Comparison of ENCODE assay signal across 9 cellular contexts in genomic region chr15:68730491-68731317, GRCh38.
DNase-seq lines count a peak whose midpoint lies in the region; ATAC-seq and TF ChIP-seq lines count a peak whose summit lies in the region.
"Had no signal": no experiment of that assay in that cellular context is flagged by ENCODE, and none has a peak within 500 bp of the region (broad histone marks: within the 10 kb centered on the region; RNA-seq: fewer than 3 reads in every experiment).

No MANE protein-coding gene starts in this region.

- no peaks in the 10 kb centered on the region for H3K27me3 ChIP-seq in gastroesophageal sphincter
- H3K27me3 ChIP-seq: BLaER1 treated with 17β-estradiol and CSF1 and Interleukin-3, amounts not matched to agents 10 nM and 100 nM had no signal

- TF ChIP-seq CTCF in gastroesophageal sphincter (IDR thresholded peaks at IDR 0.05), result peak in 3 of 4 experiments; percentile 54 to 66 (median 58)

- no peak for TF ChIP-seq POLR2A in gastroesophageal sphincter (IDR thresholded peaks at IDR 0.05)

- ATAC-seq in gastroesophageal sphincter (peak; percentile 18), GM19324 (IDR thresholded peaks at IDR 0.05; ENCODE audit: low FRiP score, unreplicated experiment) (no peak)

- DNase-seq in DMS79 treated with DMSO at 0.1 percent for 48 hours (lab: John Stamatoyannopoulos, UW) (peak; percentile 38), DMS79 (lab: John Stamatoyannopoulos, UW) (no peak), occipital lobe (lab: John Stamatoyannopoulos, UW) (peak; percentile 49), NOMO-1 (lab: John Stamatoyannopoulos, UW; ENCODE audit: unreplicated experiment in 2 of 2) (no peak)
- peak; percentile 37 for DNase-seq in Jurkat, Clone E6-1 (ENCODE audit: low read depth, low spot score)
- peak; percentile 31 for DNase-seq in activated CD4-positive, alpha-beta T cell treated with anti-CD3 and anti-CD28 coated beads, Interleukin-2, amount 10 ng/mL, durations not matched to agents 7 days and 5 days

- 36 to 47% methylated on average over 3 to 5 of the region's 13 CpGs for WGBS in gastroesophageal sphincter (ENCODE audit: low coverage in 1 of 2), 2 donors

- peak overlapping the region in 3 of 4 donors; percentile 28 to 71 (median 70) for H3K27ac ChIP-seq in gastroesophageal sphincter

- H3K9me3 ChIP-seq in gastroesophageal sphincter, result no peaks in the 10 kb centered on the region
- H3K9me3 ChIP-seq: BLaER1 treated with 17β-estradiol and CSF1 and Interleukin-3, amounts not matched to agents 10 nM and 100 nM had no signal

- H3K4me1 Mint-ChIP-seq in activated CD4-positive, alpha-beta T cell treated with anti-CD3 and anti-CD28 coated beads, Interleukin-2, amount 10 ng/mL, durations not matched to agents 7 days and 5 days, result peaks cover 3% of the 10 kb centered on the region

- H3K4me3 ChIP-seq in Jurkat, Clone E6-1 (ENCODE audit: low read length), result no peak overlapping the region
- H3K4me3 ChIP-seq in gastroesophageal sphincter, result no peak overlapping the region
- H3K4me3 ChIP-seq: BLaER1 treated with 17β-estradiol and CSF1 and Interleukin-3, amounts not matched to agents 10 nM and 100 nM had no signal

- H3K9me3 Mint-ChIP-seq in activated CD4-positive, alpha-beta T cell treated with anti-CD3 and anti-CD28 coated beads, Interleukin-2, amount 10 ng/mL, durations not matched to agents 7 days and 5 days, result no peaks in the 10 kb centered on the region

- no peak overlapping the region for H3K4me3 Mint-ChIP-seq in activated CD4-positive, alpha-beta T cell treated with anti-CD3 and anti-CD28 coated beads, Interleukin-2, amount 10 ng/mL, durations not matched to agents 7 days and 5 days

- peaks cover 0 to 32% (median 16%) of the 10 kb centered on the region in 3 donors for H3K4me1 ChIP-seq in gastroesophageal sphincter

- POLR2A ChIA-PET in activated CD4-positive, alpha-beta T cell treated with anti-CD3 and anti-CD28 coated beads, Interleukin-2, amount 10 ng/mL, durations not matched to agents 7 days and 5 days (lab: Charles Lee), result interaction anchor here (0.6 kb wide), 1 partner anchor 94 kb away, joined by 4 read pairs; no protein-coding TSS in a partner anchor

- no peak overlapping the region for H3K27ac Mint-ChIP-seq in activated CD4-positive, alpha-beta T cell treated with anti-CD3 and anti-CD28 coated beads, Interleukin-2, amount 10 ng/mL, durations not matched to agents 7 days and 5 days

- CTCF ChIA-PET in activated CD4-positive, alpha-beta T cell treated with anti-CD3 and anti-CD28 coated beads, Interleukin-2, amount 10 ng/mL, durations not matched to agents 7 days and 5 days (lab: Charles Lee), result interaction anchor here (1.0 kb wide), 1 partner anchor 144 kb away, joined by 4 read pairs; no protein-coding TSS in a partner anchor

- no peaks in the 10 kb centered on the region for H3K36me3 Mint-ChIP-seq in activated CD4-positive, alpha-beta T cell treated with anti-CD3 and anti-CD28 coated beads, Interleukin-2, amount 10 ng/mL, durations not matched to agents 7 days and 5 days (ENCODE audit: low read depth)

- H3K27me3 Mint-ChIP-seq in activated CD4-positive, alpha-beta T cell treated with anti-CD3 and anti-CD28 coated beads, Interleukin-2, amount 10 ng/mL, durations not matched to agents 7 days and 5 days, result peaks cover 3% of the 10 kb centered on the region

- no peaks in the 10 kb centered on the region for H3K36me3 ChIP-seq in gastroesophageal sphincter

- TF ChIP-seq EP300 in gastroesophageal sphincter (IDR thresholded peaks at IDR 0.05), result no peak

Comparison
In these comparisons a context has a peak if more than half of its experiments do, and no peak if none do; other contexts are left out.
1. DNase-seq: peak in DMS79 treated with DMSO at 0.1 percent for 48 hours (single experiment), Jurkat, Clone E6-1 (single experiment), activated CD4-positive, alpha-beta T cell treated with anti-CD3 and anti-CD28 coated beads, Interleukin-2, amount 10 ng/mL, durations not matched to agents 7 days and 5 days (single experiment) and occipital lobe (single experiment); none in DMS79 (single experiment) and NOMO-1 (0 of 2).